In genomic region chr7:28686418-28686800, GRCh38 we compare ENCODE assay signal across 8 cellular contexts.
DNase-seq lines count a peak whose midpoint lies in the region; ATAC-seq and TF ChIP-seq lines count a peak whose summit lies in the region.

No MANE protein-coding gene starts in this region.

- peak overlapping the region; percentile 99 for H3K4me2 ChIP-seq in GM23248 (ENCODE audit: unreplicated experiment)

- DNase-seq in GM23248: peak; percentile 86
- DNase-seq in SKM-1 treated with dmso at 0.1 percent for 144 hours (lab: John Stamatoyannopoulos, UW; ENCODE audit: unreplicated experiment): peak; percentile 55
- peak; percentile 26 to 69 for DNase-seq in cardiac muscle cell (ENCODE audit: low read depth in 1 of 2, low spot score in 1 of 2)
- DNase-seq in pulmonary artery endothelial cell (ENCODE audit: low read depth, low spot score): peak; percentile 51
- DNase-seq in epidermal melanocyte (ENCODE audit: insufficient read length, low spot score): no peak
- no peak for DNase-seq in HUDEP-2 (lab: John Stamatoyannopoulos, UW; ENCODE audit: unreplicated experiment in 76 of 76)
- DNase-seq in GM10248 (ENCODE audit: extremely low spot score): no peak

- H3K4me3 Mint-ChIP-seq in activated T-helper 17 cell treated with anti-CD3 and anti-CD28 coated beads, Interleukin-2, amount 50 U/mL, for 72 hours: no peak overlapping the region

- no peak overlapping the region for H3K27ac Mint-ChIP-seq in activated T-helper 17 cell treated with anti-CD3 and anti-CD28 coated beads, Interleukin-2, amount 50 U/mL, for 72 hours

- H3K9me3 ChIP-seq in GM23248 (ENCODE audit: low read depth) (no peaks in the 10 kb centered on the region), cardiac muscle cell (ENCODE audit: low read depth) (no peaks in the 10 kb centered on the region)

- no peaks in the 10 kb centered on the region for H3K4me1 Mint-ChIP-seq in activated T-helper 17 cell treated with anti-CD3 and anti-CD28 coated beads, Interleukin-2, amount 50 U/mL, for 72 hours

- no peaks in the 10 kb centered on the region for H3K36me3 ChIP-seq in GM23248 (ENCODE audit: low read depth)
- H3K36me3 ChIP-seq in cardiac muscle cell: no peaks in the 10 kb centered on the region

- POLR2A ChIA-PET in GM10248 (lab: Yijun Ruan, JAX): interaction anchor here (1.1 kb wide), 1 partner anchor 9 kb away, joined by 6 read pairs; no protein-coding TSS in a partner anchor

- in situ Hi-C loops in GM23248 (cut with MboI): no loop called here

- H3K4me1 ChIP-seq in GM23248 (ENCODE audit: insufficient read depth): peaks cover 28% of the 10 kb centered on the region
- peaks cover 4% of the 10 kb centered on the region for H3K4me1 ChIP-seq in cardiac muscle cell (ENCODE audit: low read depth)

- no peak for TF ChIP-seq CTCF in cardiac muscle cell (IDR thresholded peaks at IDR 0.05; ENCODE audit: low read depth, low read length)
- no peak for TF ChIP-seq CTCF in GM10248 (IDR thresholded peaks at IDR 0.05; ENCODE audit: control extremely low read depth, extremely low read depth, low read depth, missing control alignments)

- H2AFZ ChIP-seq in GM23248: peak overlapping the region; percentile 72

- H3K27me3 ChIP-seq in GM23248 (replicated peaks; ENCODE audit: insufficient read depth) (no peaks in the 10 kb centered on the region), cardiac muscle cell (no peaks in the 10 kb centered on the region)

- H3K4me3 ChIP-seq in GM23248 (peak overlapping the region; percentile 94), cardiac muscle cell (peak overlapping the region; percentile 13)

- no peak for ATAC-seq in activated T-helper 17 cell treated with anti-CD3 and anti-CD28 coated beads, Interleukin-2, amount 50 U/mL, for 72 hours (replicated peaks)

- no peaks in the 10 kb centered on the region for H3K36me3 Mint-ChIP-seq in activated T-helper 17 cell treated with anti-CD3 and anti-CD28 coated beads, Interleukin-2, amount 50 U/mL, for 72 hours (ENCODE audit: low read depth)

- no peaks in the 10 kb centered on the region for H4K20me1 ChIP-seq in GM23248 (ENCODE audit: insufficient read depth)

- peak overlapping the region; percentile 96 for H3K9ac ChIP-seq in GM23248

- no peaks in the 10 kb centered on the region for H3K9me3 Mint-ChIP-seq in activated T-helper 17 cell treated with anti-CD3 and anti-CD28 coated beads, Interleukin-2, amount 50 U/mL, for 72 hours

- WGBS in GM23248 (ENCODE audit: low coverage in 1 of 2, low lambda C conversion rate in 2 of 2, missing lambda C conversion rate in 2 of 2), 2 experiments: 1 to 2% methylated on average over 12 of the region's 12 CpGs

- H3K79me2 ChIP-seq in GM23248 (ENCODE audit: insufficient read depth): peaks cover 43% of the 10 kb centered on the region

- peaks cover 12% of the 10 kb centered on the region for H3K27me3 Mint-ChIP-seq in activated T-helper 17 cell treated with anti-CD3 and anti-CD28 coated beads, Interleukin-2, amount 50 U/mL, for 72 hours

- H3F3A ChIP-seq in GM23248 (ENCODE audit: insufficient read depth): peaks cover 24% of the 10 kb centered on the region

- H3K9me2 ChIP-seq in GM23248 (ENCODE audit: insufficient read depth): no peaks in the 10 kb centered on the region

- H3K27ac ChIP-seq in GM23248 (peak overlapping the region; percentile 93), cardiac muscle cell (no peak overlapping the region)

- CTCF ChIA-PET in GM10248 (lab: Yijun Ruan, JAX): interaction anchor here (0.7 to 1.1 kb wide), 4 partner anchors 9 to 44 kb away, joined by 3 to 4 read pairs (median 4); no protein-coding TSS in a partner anchor

Comparison
In these comparisons a context has a peak if more than half of its experiments do, and no peak if none do; other contexts are left out.
1. DNase-seq: peak in GM23248 (single experiment), SKM-1 treated with dmso at 0.1 percent for 144 hours (single experiment), cardiac muscle cell (2 of 2) and pulmonary artery endothelial cell (single experiment); none in epidermal melanocyte (single experiment), HUDEP-2 (0 of 76) and GM10248 (single experiment).